Comparison of ENCODE assay signal across 19 cellular contexts in genomic region chr4:176406297-176406696, GRCh38.
DNase-seq lines count a peak whose midpoint lies in the region; ATAC-seq and TF ChIP-seq lines count a peak whose summit lies in the region.
"Had no signal": no experiment of that assay in that cellular context is flagged by ENCODE, and none has a peak within 500 bp of the region (broad histone marks: within the 10 kb centered on the region; RNA-seq: fewer than 3 reads in every experiment).

No MANE protein-coding gene starts in this region.

- TF ChIP-seq RAD21 in SK-N-SH (IDR thresholded peaks at IDR 0.05; ENCODE audit: low read length) (no peak), neural cell (conservative IDR thresholded peaks at IDR 0.05) (no peak)

- H3K4me1 ChIP-seq in SK-N-SH (ENCODE audit: control insufficient read depth in 1 of 2, insufficient read depth in 2 of 2, low read depth in 1 of 2, low read length in 1 of 2) = no peaks in the 10 kb centered on the region
- peaks cover 44% of the 10 kb centered on the region for H3K4me1 ChIP-seq in PC-3 (ENCODE audit: insufficient read depth, low read length)
- H3K4me1 ChIP-seq in skeletal muscle satellite cell (ENCODE audit: control insufficient read depth, insufficient read depth, low read length) = peaks cover 72% of the 10 kb centered on the region
- H3K4me1 ChIP-seq in spleen = no peaks in the 10 kb centered on the region
- H3K4me1 ChIP-seq: Caco-2 had no signal

- CTCF ChIA-PET in SK-N-SH (lab: Yijun Ruan, JAX) (no interaction called here), PC-3 (lab: Charles Lee) (interaction anchor here (0.6 kb wide), 1 partner anchor 35 kb away, joined by 4 read pairs; no protein-coding TSS in a partner anchor)

- TF ChIP-seq EP300 in SK-N-SH (IDR thresholded peaks at IDR 0.05; ENCODE audit: borderline replicate concordance in 1 of 2, low read depth in 1 of 2, low read length in 1 of 2) = no peak
- TF ChIP-seq EP300 in neural cell (conservative IDR thresholded peaks at IDR 0.05; ENCODE audit: poor library complexity, severe bottlenecking) = peak; percentile 76

- WGBS in SK-N-SH (ENCODE audit: low lambda C conversion rate) = 19% methylated on average over 4 of the region's 4 CpGs
- WGBS in spleen, 5 donors = 82 to 93% (median 91%) methylated on average over 4 of the region's 4 CpGs

- H3K27ac ChIP-seq in SK-N-SH (ENCODE audit: low read depth in 2 of 2, low read length in 1 of 2) (peak overlapping the region in 1 of 2 experiments; percentile 37; a peak in 1 of 4 replicates), PC-3 (ENCODE audit: low read length) (peak overlapping the region; percentile 65), neural cell (ENCODE audit: low read length) (peak overlapping the region; percentile 31), spleen (no peak overlapping the region)
- H3K27ac ChIP-seq: 22Rv1; A549; BLaER1 treated with 17β-estradiol and CSF1 and Interleukin-3, amounts not matched to agents 10 nM and 100 nM; C4-2B had no signal

- intact Hi-C loops in PC-3 (cut with micrococcal nuclease) (loop anchor here (2.0 kb wide), 2 partner anchors 19 to 93 kb away; no protein-coding TSS in a partner anchor), spleen (cut with DNase I; ENCODE audit: low total_unique reads) (no loop called here)

- H3K9ac ChIP-seq in SK-N-SH (no peak overlapping the region), PC-3 (ENCODE audit: low read length) (no peak overlapping the region), neural cell (ENCODE audit: low read length) (no peak overlapping the region), skeletal muscle satellite cell (ENCODE audit: low read depth, low read length) (peak overlapping the region; percentile 25)
- H3K9ac ChIP-seq: BLaER1 treated with 17β-estradiol and CSF1 and Interleukin-3, amounts not matched to agents 10 nM and 100 nM had no signal

- H3K4me3 ChIP-seq in SK-N-SH (ENCODE audit: low read depth in 2 of 2, low read length in 1 of 2) (no peak overlapping the region), PC-3 (ENCODE audit: low read length) (no peak overlapping the region), neural cell (ENCODE audit: low read length) (no peak overlapping the region), skeletal muscle satellite cell (ENCODE audit: low read length) (no peak overlapping the region), spleen (no peak overlapping the region)
- H3K4me3 ChIP-seq: A549; BLaER1 treated with 17β-estradiol and CSF1 and Interleukin-3, amounts not matched to agents 10 nM and 100 nM had no signal

- POLR2A ChIA-PET in SK-N-SH (lab: Yijun Ruan, JAX) (no interaction called here), PC-3 (lab: Charles Lee; ENCODE audit: unreplicated experiment) (no interaction called here)

- H2AFZ ChIP-seq in SK-N-SH (ENCODE audit: low read depth) = no peak overlapping the region
- H2AFZ ChIP-seq in PC-3 (ENCODE audit: low read length) = 0 out of 2 replicates have a peak overlapping the region, but pooled peaks have one; percentile 42
- no peak overlapping the region for H2AFZ ChIP-seq in neural cell (ENCODE audit: low read depth, low read length)

- no TSS peak for BruUV-seq in PC-3 (replicated peaks; lab: Mats Ljungman, UMichigan)

- H3K9me2 ChIP-seq in SK-N-SH = no peaks in the 10 kb centered on the region
- no peaks in the 10 kb centered on the region for H3K9me2 ChIP-seq in PC-3 (replicated peaks; ENCODE audit: low read length)
- no peaks in the 10 kb centered on the region for H3K9me2 ChIP-seq in neural cell (ENCODE audit: insufficient read depth, low read length)

- H3K36me3 ChIP-seq in SK-N-SH (replicated peaks in 1 of 2; ENCODE audit: control insufficient read depth in 1 of 2, insufficient read depth in 2 of 2, low read length in 1 of 2) = peaks cover 0 to 3% of the 10 kb centered on the region in 2 experiments
- H3K36me3 ChIP-seq in PC-3 (ENCODE audit: low read depth, low read length) = no peaks in the 10 kb centered on the region; the same call in 1 of the 2 replicates
- H3K36me3 ChIP-seq in neural cell (ENCODE audit: insufficient read depth, low read length) = no peaks in the 10 kb centered on the region
- no peaks in the 10 kb centered on the region for H3K36me3 ChIP-seq in skeletal muscle satellite cell (ENCODE audit: insufficient read depth, low read length)
- no peaks in the 10 kb centered on the region for H3K36me3 ChIP-seq in spleen
- H3K36me3 ChIP-seq: BLaER1 treated with 17β-estradiol and CSF1 and Interleukin-3, amounts not matched to agents 10 nM and 100 nM had no signal

- H3K4me2 ChIP-seq in SK-N-SH (peak overlapping the region; percentile 7; the same call in 1 of the 2 replicates), PC-3 (ENCODE audit: low read length) (peak overlapping the region; percentile 50), neural cell (ENCODE audit: low read length) (no peak overlapping the region), skeletal muscle satellite cell (ENCODE audit: low read length) (no peak overlapping the region)
- H3K4me2 ChIP-seq: A549; BLaER1 treated with 17β-estradiol and CSF1 and Interleukin-3, amounts not matched to agents 10 nM and 100 nM had no signal

- H3K9me3 ChIP-seq in SK-N-SH = no peaks in the 10 kb centered on the region
- no peaks in the 10 kb centered on the region for H3K9me3 ChIP-seq in PC-3 (ENCODE audit: low read length)
- no peaks in the 10 kb centered on the region for H3K9me3 ChIP-seq in neural cell (ENCODE audit: low read length)
- peaks cover 3% of the 10 kb centered on the region for H3K9me3 ChIP-seq in skeletal muscle satellite cell (replicated peaks; ENCODE audit: low read length)
- peaks cover 0 to 22% (median 0%) of the 10 kb centered on the region in 8 donors for H3K9me3 ChIP-seq in spleen
- H3K9me3 ChIP-seq: A549; BLaER1 treated with 17β-estradiol and CSF1 and Interleukin-3, amounts not matched to agents 10 nM and 100 nM had no signal

- H3F3A ChIP-seq in SK-N-SH (replicated peaks; ENCODE audit: insufficient read depth) (peaks cover 17% of the 10 kb centered on the region), PC-3 (ENCODE audit: low read length, unreplicated experiment) (no peaks in the 10 kb centered on the region), neural cell (ENCODE audit: insufficient read depth, low read length, poor library complexity, severe bottlenecking) (no peaks in the 10 kb centered on the region)

- ATAC-seq in SK-N-SH treated with all-trans-retinoic acid at 6 μM for 48 hours (no peak), PC-3 (peak; percentile 11; the same call in 1 of the 2 replicates), HG03378 (IDR thresholded peaks at IDR 0.05; ENCODE audit: unreplicated experiment) (no peak)
- ATAC-seq: A549; CD8-positive, alpha-beta T cell had no signal

- no peak for TF ChIP-seq POLR2A in spleen (IDR thresholded peaks at IDR 0.05)

- no peaks in the 10 kb centered on the region for H4K20me1 ChIP-seq in SK-N-SH (ENCODE audit: insufficient read depth)
- H4K20me1 ChIP-seq in PC-3 (ENCODE audit: low read length) = no peaks in the 10 kb centered on the region
- no peaks in the 10 kb centered on the region for H4K20me1 ChIP-seq in neural cell (ENCODE audit: insufficient read depth)
- H4K20me1 ChIP-seq: BLaER1 treated with 17β-estradiol and CSF1 and Interleukin-3, amounts not matched to agents 10 nM and 100 nM had no signal

- DNase-seq in SK-N-SH = no peak
- no peak for DNase-seq in PC-3
- no peak for DNase-seq in NCI-H2227 treated with DMSO at 0.1 percent for 48 hours (lab: John Stamatoyannopoulos, UW)
- no peak for DNase-seq in spleen
- DNase-seq: AML-193; Caco-2; Calu3; CD4-positive, alpha-beta T cell; CD8-positive, alpha-beta T cell; DMS79 treated with DMSO at 0.1 percent for 48 hours; GF-D8 had no signal

- H3K79me2 ChIP-seq in SK-N-SH (ENCODE audit: insufficient read depth) (no peaks in the 10 kb centered on the region), PC-3 (ENCODE audit: low read length) (no peaks in the 10 kb centered on the region), neural cell (replicated peaks; ENCODE audit: insufficient read depth, low read length) (no peaks in the 10 kb centered on the region)

- TF ChIP-seq CTCF in SK-N-SH (IDR thresholded peaks at IDR 0.05) (no peak), PC-3 (conservative IDR thresholded peaks at IDR 0.05; ENCODE audit: low read depth, low read length) (no peak), neural cell (IDR thresholded peaks at IDR 0.05; ENCODE audit: poor library complexity, severe bottlenecking) (no peak), spleen (IDR thresholded peaks at IDR 0.05 in 8 of 11, conservative IDR thresholded peaks at IDR 0.05 in 3 of 11) (no peak)

- H3K27me3 ChIP-seq in SK-N-SH (ENCODE audit: insufficient read depth) (no peaks in the 10 kb centered on the region), PC-3 (ENCODE audit: low read length) (no peaks in the 10 kb centered on the region), neural cell (ENCODE audit: insufficient read depth, low read depth, low read length) (no peaks in the 10 kb centered on the region), skeletal muscle satellite cell (ENCODE audit: control insufficient read depth, insufficient read depth, low read length) (no peaks in the 10 kb centered on the region), spleen (replicated peaks in 1 of 7) (no peaks in the 10 kb centered on the region)
- H3K27me3 ChIP-seq: BLaER1 treated with 17β-estradiol and CSF1 and Interleukin-3, amounts not matched to agents 10 nM and 100 nM had no signal

TF ChIP-seq in SK-N-SH, 30 proteins besides CTCF, POLR2A, EP300 and RAD21 (continues in another document):
- TF ChIP-seq CHD2 (IDR thresholded peaks at IDR 0.05; ENCODE audit: low read length, partially characterized antibody) (no peak), ELF1 (IDR thresholded peaks at IDR 0.05) (no peak), RFX5 (IDR thresholded peaks at IDR 0.05; ENCODE audit: low read length) (no peak), SMC3 (IDR thresholded peaks at IDR 0.05; ENCODE audit: low read depth, low read length) (no peak), NFIC (IDR thresholded peaks at IDR 0.05; ENCODE audit: borderline replicate concordance) (no peak)

TF ChIP-seq in SK-N-SH treated with all-trans-retinoic acid at 6 μM for 48 hours, 23 proteins besides CTCF, POLR2A, EP300 and RAD21 (continues in another document):
- no peak for TF ChIP-seq BACH2 (CRISPR knock-in tag; IDR thresholded peaks at IDR 0.05; ENCODE audit: borderline replicate concordance)
- no peak for TF ChIP-seq OSR1 (CRISPR knock-in tag; IDR thresholded peaks at IDR 0.05)

TF ChIP-seq in neural cell, 6 proteins besides CTCF, POLR2A, EP300 and RAD21 (continues in another document):
- peak; percentile 19 for TF ChIP-seq POLR2AphosphoS5 (IDR thresholded peaks at IDR 0.05)
- no peak for TF ChIP-seq TAF1 (IDR thresholded peaks at IDR 0.05; ENCODE audit: low read depth)

Comparison
In these comparisons a context has a peak if more than half of its experiments do, and no peak if none do; other contexts are left out.
1. H3K27ac ChIP-seq: peak in PC-3 (single experiment) and neural cell (single experiment); none in spleen (0 of 8).
2. H3K4me2 ChIP-seq: peak in SK-N-SH (single experiment) and PC-3 (single experiment); none in neural cell (single experiment) and skeletal muscle satellite cell (single experiment).